8 cellular contexts compared by ENCODE assay signal in genomic region chr6:5671162-5671561, GRCh38.
DNase-seq lines count a peak whose midpoint lies in the region; ATAC-seq and TF ChIP-seq lines count a peak whose summit lies in the region.

No MANE protein-coding gene starts in this region.

- no peak for TF ChIP-seq POLR2A in esophagus squamous epithelium (IDR thresholded peaks at IDR 0.05)

- H3K4me3 ChIP-seq in esophagus squamous epithelium (no peak overlapping the region), rectal smooth muscle tissue (ENCODE audit: low read length) (peak overlapping the region; percentile 23)

- H3K4me1 ChIP-seq in esophagus squamous epithelium, result peaks cover 0 to 39% (median 25%) of the 10 kb centered on the region in 3 donors
- H3K4me1 ChIP-seq in rectal smooth muscle tissue (ENCODE audit: control insufficient read depth, insufficient read depth, low read length), result peaks cover 4% of the 10 kb centered on the region

- no peak for ATAC-seq in HG03095 (IDR thresholded peaks at IDR 0.05; ENCODE audit: unreplicated experiment)

- H3K27me3 ChIP-seq in esophagus squamous epithelium, result no peaks in the 10 kb centered on the region
- no peaks in the 10 kb centered on the region for H3K27me3 ChIP-seq in rectal smooth muscle tissue (ENCODE audit: control insufficient read depth, insufficient read depth, low read length)

- intact Hi-C loops in esophagus squamous epithelium (cut with DNase I), result no loop called here

- H3K36me3 ChIP-seq in esophagus squamous epithelium, result no peaks in the 10 kb centered on the region
- no peaks in the 10 kb centered on the region for H3K36me3 ChIP-seq in rectal smooth muscle tissue (ENCODE audit: control insufficient read depth, insufficient read depth, low read length)

- peak; percentile 11 for DNase-seq in stimulated activated CD4-positive, alpha-beta T cell treated with anti-CD3 and anti-CD28 coated beads, Interleukin-15, amount 100 ng/mL, for 24 hours
- DNase-seq in stimulated activated CD4-positive, alpha-beta T cell treated with anti-CD3 and anti-CD28 coated beads, Interleukin-12 subunit alpha, Interleukin-12 subunit beta, amount 100 ng/mL, for 4 hours, result no peak
- DNase-seq in OCI-M1 (lab: John Stamatoyannopoulos, UW) (peak; percentile 89), esophagus squamous epithelium (lab: John Stamatoyannopoulos, UW) (no peak), NCI-H748 treated with DMSO at 0.1 percent for 48 hours (lab: John Stamatoyannopoulos, UW) (no peak), hepatic stellate cell (ENCODE audit: low spot score) (no peak)

- H3K9me3 ChIP-seq in esophagus squamous epithelium, result no peaks in the 10 kb centered on the region

- H3K27ac ChIP-seq in esophagus squamous epithelium (peak overlapping the region in 3 of 4 donors; percentile 9 to 59 (median 21)), rectal smooth muscle tissue (ENCODE audit: low read depth, low read length) (no peak overlapping the region)

- WGBS in esophagus squamous epithelium, 2 donors, result 42 to 47% methylated on average over 4 to 5 of the region's 5 CpGs

- TF ChIP-seq CTCF in esophagus squamous epithelium (IDR thresholded peaks at IDR 0.05), result no peak

- H3K9ac ChIP-seq in rectal smooth muscle tissue (ENCODE audit: low read length), result no peak overlapping the region

Comparison
In these comparisons a context has a peak if more than half of its experiments do, and no peak if none do; other contexts are left out.
1. DNase-seq: peak in stimulated activated CD4-positive, alpha-beta T cell treated with anti-CD3 and anti-CD28 coated beads, Interleukin-15, amount 100 ng/mL, for 24 hours (single experiment) and OCI-M1 (single experiment); none in stimulated activated CD4-positive, alpha-beta T cell treated with anti-CD3 and anti-CD28 coated beads, Interleukin-12 subunit alpha, Interleukin-12 subunit beta, amount 100 ng/mL, for 4 hours (single experiment), esophagus squamous epithelium (single experiment), NCI-H748 treated with DMSO at 0.1 percent for 48 hours (single experiment) and hepatic stellate cell (single experiment).